ENCODE assay signal across 8 cellular contexts in genomic region chr7:82444220-82445049, GRCh38. TPM values are rescaled to one million over a fixed set of nuclear protein-coding genes. Genes with fewer than 3 reads are reported as not detected.
DNase-seq lines count a peak whose midpoint lies in the region; ATAC-seq and TF ChIP-seq lines count a peak whose summit lies in the region.

No MANE protein-coding gene starts in this region.

- TF ChIP-seq CTCF in heart left ventricle (IDR thresholded peaks at IDR 0.05), result peak in 5 of 12 donors; percentile 10 to 41 (median 32)

- no peak for DNase-seq in heart left ventricle
- DNase-seq in Right ventricle myocardium inferior (ENCODE audit: missing footprints), result no peak
- DNase-seq in NCI-H774 (lab: John Stamatoyannopoulos, UW), result peak; percentile 75
- DNase-seq in natural killer cell treated with Interleukin-12 subunit alpha and Interleukin-12 subunit beta and Interleukin-15 and Interleukin-18, amount 100 ng/mL, for 72 hours (ENCODE audit: low spot score), result peak; percentile 48
- DNase-seq in SKM-1 (lab: John Stamatoyannopoulos, UW; ENCODE audit: unreplicated experiment), result no peak
- no peak for DNase-seq in inferior parietal cortex (ENCODE audit: extremely low spot score)
- no peak for DNase-seq in activated CD4-positive, CD25-positive, alpha-beta regulatory T cell (lab: John Stamatoyannopoulos, UW)

- H3K4me1 ChIP-seq in heart left ventricle (peaks cover 0 to 24% (median 8%) of the 10 kb centered on the region in 12 donors), endocrine pancreas (ENCODE audit: control insufficient read depth, insufficient read depth, low read length) (peaks cover 23% of the 10 kb centered on the region)

- peak overlapping the region; percentile 57 to 88 (median 77) for H3K4me3 ChIP-seq in heart left ventricle
- peak overlapping the region; percentile 67 for H3K4me3 ChIP-seq in endocrine pancreas (ENCODE audit: control insufficient read depth, insufficient read depth, low read length)

- H3K9me3 ChIP-seq in heart left ventricle, result no peaks in the 10 kb centered on the region
- H3K9me3 ChIP-seq in endocrine pancreas (ENCODE audit: control insufficient read depth, low read length), result no peaks in the 10 kb centered on the region

- ATAC-seq in heart left ventricle, result no peak
- no peak for ATAC-seq in Right ventricle myocardium inferior
- peak in 1 of 2 donors; percentile 27 for ATAC-seq in natural killer cell treated with Interleukin-12 subunit alpha and Interleukin-12 subunit beta and Interleukin-15 and Interleukin-18, amount 100 ng/mL, for 72 hours

- TF ChIP-seq POLR2A in heart left ventricle (IDR thresholded peaks at IDR 0.05), result no peak

- intact Hi-C loops in heart left ventricle (cut with DNase I) (loop anchor here in 9 of 10 donors (5.0 to 10.0 kb wide), 9 partner anchors 38 to 280 kb away; no protein-coding TSS in a partner anchor), Right ventricle myocardium inferior (cut with DNase I) (loop anchor here (10.0 kb wide), 2 partner anchors 130 to 390 kb away; no protein-coding TSS in a partner anchor)

- WGBS in heart left ventricle, 4 donors, result 24 to 38% (median 27%) methylated on average over 19 to 24 of the region's 24 CpGs

- H3K4me1 Mint-ChIP-seq in natural killer cell treated with Interleukin-12 subunit alpha and Interleukin-12 subunit beta and Interleukin-15 and Interleukin-18, amount 100 ng/mL, for 72 hours (ENCODE audit: low read depth in 2 of 2), result no peaks in the 10 kb centered on the region

- peak overlapping the region in 11 of 12 donors; percentile 85 to 96 (median 92) for H3K27ac ChIP-seq in heart left ventricle

- H3K9ac ChIP-seq in endocrine pancreas (ENCODE audit: control insufficient read depth, insufficient read depth, low read length), result peak overlapping the region; percentile 78

- H3K27ac Mint-ChIP-seq in natural killer cell treated with Interleukin-12 subunit alpha and Interleukin-12 subunit beta and Interleukin-15 and Interleukin-18, amount 100 ng/mL, for 72 hours, result no peak overlapping the region

- no peaks in the 10 kb centered on the region for H3K9me3 Mint-ChIP-seq in natural killer cell treated with Interleukin-12 subunit alpha and Interleukin-12 subunit beta and Interleukin-15 and Interleukin-18, amount 100 ng/mL, for 72 hours

- H3K36me3 ChIP-seq in heart left ventricle, result no peaks in the 10 kb centered on the region
- no peaks in the 10 kb centered on the region for H3K36me3 ChIP-seq in endocrine pancreas (ENCODE audit: control insufficient read depth, insufficient read depth, low read length)

- peaks cover 20 to 28% of the 10 kb centered on the region in 2 donors for H3K27me3 Mint-ChIP-seq in natural killer cell treated with Interleukin-12 subunit alpha and Interleukin-12 subunit beta and Interleukin-15 and Interleukin-18, amount 100 ng/mL, for 72 hours

- H3K36me3 Mint-ChIP-seq in natural killer cell treated with Interleukin-12 subunit alpha and Interleukin-12 subunit beta and Interleukin-15 and Interleukin-18, amount 100 ng/mL, for 72 hours, result no peaks in the 10 kb centered on the region

- H3K4me3 Mint-ChIP-seq in natural killer cell treated with Interleukin-12 subunit alpha and Interleukin-12 subunit beta and Interleukin-15 and Interleukin-18, amount 100 ng/mL, for 72 hours, result no peak overlapping the region

- H3K27me3 ChIP-seq in heart left ventricle (peaks cover 0 to 36% (median 0%) of the 10 kb centered on the region in 9 donors), endocrine pancreas (ENCODE audit: control insufficient read depth, insufficient read depth, low read length) (no peaks in the 10 kb centered on the region)

RNA-seq across cellular contexts. Expression of gene CACNA2D1, which starts 0.9 kb away (rescaled TPM):
- 100 to 1,000 TPM in 2 of 9 donors, 10 to 100 TPM in 7; 39.1 to 122 (median 60.9) TPM for total RNA-seq in heart left ventricle
- polyA plus RNA-seq in heart left ventricle, result 10 to 100 TPM; 13.5 to 20.9 TPM
- 46.1 TPM for total RNA-seq in Right ventricle myocardium inferior
- total RNA-seq in natural killer cell treated with Interleukin-12 subunit alpha and Interleukin-12 subunit beta and Interleukin-15 and Interleukin-18, amount 100 ng/mL, for 72 hours, result not detected

Comparison
In these comparisons a context has a peak if more than half of its experiments do, and no peak if none do; other contexts are left out.
1. DNase-seq: peak in NCI-H774 (single experiment) and natural killer cell treated with Interleukin-12 subunit alpha and Interleukin-12 subunit beta and Interleukin-15 and Interleukin-18, amount 100 ng/mL, for 72 hours (single experiment); none in heart left ventricle (0 of 5), Right ventricle myocardium inferior (single experiment), SKM-1 (single experiment), inferior parietal cortex (single experiment) and activated CD4-positive, CD25-positive, alpha-beta regulatory T cell (0 of 4).
2. RNA of gene CACNA2D1, which starts 0.9 kb away (total RNA-seq): 39.1 to 122 TPM in heart left ventricle and 46.1 TPM in Right ventricle myocardium inferior (single experiment); not detected in natural killer cell treated with Interleukin-12 subunit alpha and Interleukin-12 subunit beta and Interleukin-15 and Interleukin-18, amount 100 ng/mL, for 72 hours; every median in the first group is over 10 times any median in the second.